Comparison of ENCODE assay signal across 24 cellular contexts in the genomic region with DNA sequence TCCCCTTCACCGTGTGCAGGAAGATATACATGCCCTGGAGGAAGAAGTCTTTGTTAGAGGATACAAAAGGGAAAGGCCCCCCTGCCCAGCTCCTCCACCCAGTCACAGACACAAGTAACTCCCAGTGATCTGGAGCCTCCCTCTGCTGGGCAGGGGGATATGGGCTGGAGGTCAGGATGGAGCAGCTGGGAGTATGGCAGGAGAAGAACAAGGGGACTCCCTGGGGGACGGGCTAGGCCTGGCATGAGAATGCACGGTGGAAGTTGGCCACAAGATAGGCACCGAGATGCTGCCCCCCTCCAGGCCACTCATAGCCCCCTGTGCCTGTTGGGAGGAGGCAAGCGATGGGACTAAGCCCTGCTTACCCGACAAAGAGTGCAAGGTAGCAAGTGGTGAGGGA. TPM values are rescaled to one million over a fixed set of nuclear protein-coding genes. Genes with fewer than 3 reads are reported as not detected.
A peak's percentile ranks its signal among the peaks of the same experiment; 100 is the strongest.
DNase-seq lines count a peak whose midpoint lies in the region; ATAC-seq and TF ChIP-seq lines count a peak whose summit lies in the region.
"Had no signal": no experiment of that assay in that cellular context is flagged by ENCODE, and none has a peak within 500 bp of the region (broad histone marks: within the 10 kb centered on the region; RNA-seq: fewer than 3 reads in every experiment).

No MANE protein-coding gene starts in this region.

- H2BK20ac ChIP-seq in IMR-90 (ENCODE audit: low read depth, low read length): no peak overlapping the region

- intact Hi-C loops in IMR-90 (cut with micrococcal nuclease): no loop called here
- intact Hi-C loops in thyroid gland (cut with DNase I): no loop called here

- no peak overlapping the region for H2AFZ ChIP-seq in IMR-90 (replicated peaks; ENCODE audit: low read length, poor library complexity)

- no peak for TF ChIP-seq RAD21 in IMR-90 (IDR thresholded peaks at IDR 0.05; ENCODE audit: low read length)

- in situ Hi-C loops in IMR-90 (cut with MboI; ENCODE audit: low sequenced_read_pairs): no loop called here

- H3K27ac Mint-ChIP-seq in activated CD4-positive, alpha-beta T cell treated with anti-CD3 and anti-CD28 coated beads, Interleukin-2, amount 10 ng/mL, durations not matched to agents 7 days and 5 days: peak overlapping the region; percentile 91
- H3K27ac Mint-ChIP-seq in activated naive CD8-positive, alpha-beta T cell treated with anti-CD3 and anti-CD28 coated beads, Interleukin-2, amount 50 U/mL, for 24 hours: peak overlapping the region; percentile 88
- H3K27ac Mint-ChIP-seq in naive thymus-derived CD8-positive, alpha-beta T cell: peak overlapping the region; percentile 71 to 98 (median 94)
- H3K27ac Mint-ChIP-seq: WTC11 had no signal

- 100% methylated on average over 1 of the region's 6 CpGs; no CpG with 5 or more reads in 1 of the 2 experiments for WGBS in IMR-90 (ENCODE audit: extremely low coverage in 2 of 2, insufficient read length in 1 of 2), 2 experiments
- 69 to 88% methylated on average over 3 to 6 of the region's 6 CpGs for WGBS in thyroid gland, 2 donors

- H3K36me3 Mint-ChIP-seq in activated CD4-positive, alpha-beta T cell treated with anti-CD3 and anti-CD28 coated beads, Interleukin-2, amount 10 ng/mL, durations not matched to agents 7 days and 5 days (ENCODE audit: low read depth): peaks cover 67% of the 10 kb centered on the region
- peaks cover 15% of the 10 kb centered on the region for H3K36me3 Mint-ChIP-seq in activated naive CD8-positive, alpha-beta T cell treated with anti-CD3 and anti-CD28 coated beads, Interleukin-2, amount 50 U/mL, for 24 hours (ENCODE audit: low read depth)
- H3K36me3 Mint-ChIP-seq in naive thymus-derived CD8-positive, alpha-beta T cell: peaks cover 0 to 56% (median 17%) of the 10 kb centered on the region in 3 donors

- H3K27me3 Mint-ChIP-seq in activated CD4-positive, alpha-beta T cell treated with anti-CD3 and anti-CD28 coated beads, Interleukin-2, amount 10 ng/mL, durations not matched to agents 7 days and 5 days: no peaks in the 10 kb centered on the region
- H3K27me3 Mint-ChIP-seq in activated naive CD8-positive, alpha-beta T cell treated with anti-CD3 and anti-CD28 coated beads, Interleukin-2, amount 50 U/mL, for 24 hours: no peaks in the 10 kb centered on the region
- no peaks in the 10 kb centered on the region for H3K27me3 Mint-ChIP-seq in naive thymus-derived CD8-positive, alpha-beta T cell

- CTCF ChIA-PET in activated CD4-positive, alpha-beta T cell treated with anti-CD3 and anti-CD28 coated beads, Interleukin-2, amount 10 ng/mL, durations not matched to agents 7 days and 5 days (lab: Charles Lee): no interaction called here
- CTCF ChIA-PET in IMR-90 (lab: Yijun Ruan, JAX): no interaction called here

- dilution Hi-C loops in IMR-90 (cut with HindIII; ENCODE audit: low sequenced_read_pairs, unreplicated experiment): no loop called here

- H3K4me1 ChIP-seq in IMR-90 (ENCODE audit: control insufficient read depth, insufficient read depth, low read length) (peaks cover 28% of the 10 kb centered on the region), thyroid gland (peaks cover 15 to 33% of the 10 kb centered on the region in 2 donors)

- no peak for TF ChIP-seq POLR2A in IMR-90 (IDR thresholded peaks at IDR 0.05; ENCODE audit: low read depth, low read length)
- TF ChIP-seq POLR2A in thyroid gland (IDR thresholded peaks at IDR 0.05): no peak

- peaks cover 43% of the 10 kb centered on the region for H4K20me1 ChIP-seq in IMR-90 (ENCODE audit: insufficient read depth, low read length)

- H3K4me3 Mint-ChIP-seq in activated CD4-positive, alpha-beta T cell treated with anti-CD3 and anti-CD28 coated beads, Interleukin-2, amount 10 ng/mL, durations not matched to agents 7 days and 5 days: peak overlapping the region; percentile 25
- H3K4me3 Mint-ChIP-seq in activated naive CD8-positive, alpha-beta T cell treated with anti-CD3 and anti-CD28 coated beads, Interleukin-2, amount 50 U/mL, for 24 hours: no peak overlapping the region
- H3K4me3 Mint-ChIP-seq in naive thymus-derived CD8-positive, alpha-beta T cell: peak overlapping the region; percentile 9 to 98 (median 82)
- H3K4me3 Mint-ChIP-seq: WTC11 had no signal

- no peak overlapping the region for H3K4ac ChIP-seq in IMR-90 (ENCODE audit: low read depth, low read length)

- H2AK5ac ChIP-seq in IMR-90 (ENCODE audit: low read depth, low read length): no peak overlapping the region

- POLR2A ChIA-PET in activated CD4-positive, alpha-beta T cell treated with anti-CD3 and anti-CD28 coated beads, Interleukin-2, amount 10 ng/mL, durations not matched to agents 7 days and 5 days (lab: Charles Lee): no interaction called here
- POLR2A ChIA-PET in IMR-90 (lab: Charles Lee; ENCODE audit: unreplicated experiment): no interaction called here
- POLR2A ChIA-PET in naive thymus-derived CD8-positive, alpha-beta T cell (lab: Charles Lee): interaction anchor here (0.6 to 2.2 kb wide), 6 partner anchors 13 to 242 kb away, joined by 3 to 8 read pairs (median 5); a partner anchor contains a TSS

- no peak for DNase-seq in activated CD4-positive, alpha-beta T cell treated with anti-CD3 and anti-CD28 coated beads, Interleukin-2, amount 10 ng/mL, durations not matched to agents 7 days and 5 days
- DNase-seq in activated CD4-positive, alpha-beta T cell treated with anti-CD3 and anti-CD28 coated beads, Interleukin-2, amount 50 U/mL, for 1 hour: no peak
- DNase-seq in IMR-90 (no peak), NCI-H82 treated with DMSO at 0.1 percent for 48 hours (lab: John Stamatoyannopoulos, UW; ENCODE audit: unreplicated experiment) (no peak), thyroid gland (no peak), iPS-NIHi7 (ENCODE audit: extremely low spot score) (no peak)
- no peak for DNase-seq in activated naive CD8-positive, alpha-beta T cell treated with anti-CD3 and anti-CD28 coated beads, Interleukin-2, amount 50 U/mL, for 24 hours
- DNase-seq in naive thymus-derived CD8-positive, alpha-beta T cell: no peak
- DNase-seq: C1 segment of cervical spinal cord; cortex of kidney; kidney glomerular epithelial cell; mesendoderm; NCI-H1417; NCI-H2171; NCI-H69; stimulated activated CD4-positive, alpha-beta T cell treated with anti-CD3 and anti-CD28 coated beads, Interleukin-4, amount 100 ng/mL, for 1 hour had no signal

- no peak overlapping the region for H4K8ac ChIP-seq in IMR-90 (ENCODE audit: low read depth in 2 of 2, low read length in 2 of 2)

- no peak overlapping the region for H2BK120ac ChIP-seq in IMR-90 (ENCODE audit: low read depth, low read length)

- H3K9me1 ChIP-seq in IMR-90 (ENCODE audit: insufficient read depth, low read length): peaks cover 28% of the 10 kb centered on the region

- no TSS peak for BruUV-seq in IMR-90 (replicated peaks; lab: Mats Ljungman, UMichigan)

- H3K4me3 ChIP-seq in IMR-90 (ENCODE audit: insufficient read depth, low read depth, low read length) (no peak overlapping the region), thyroid gland (replicated peaks in 1 of 3) (no peak overlapping the region)
- H3K4me3 ChIP-seq: A549, prostate gland, smooth muscle cell had no signal

- H2BK5ac ChIP-seq in IMR-90 (ENCODE audit: low read depth, low read length, poor library complexity, severe bottlenecking): no peak overlapping the region

- no peak overlapping the region for H4K91ac ChIP-seq in IMR-90 (ENCODE audit: insufficient read depth, low read depth, low read length)

- no peak for ATAC-seq in IMR-90 (ENCODE audit: low read depth)
- no peak for ATAC-seq in activated naive CD8-positive, alpha-beta T cell treated with anti-CD3 and anti-CD28 coated beads, Interleukin-2, amount 50 U/mL, for 24 hours
- ATAC-seq in naive thymus-derived CD8-positive, alpha-beta T cell: no peak
- ATAC-seq: A549, WTC11 had no signal

- peaks cover 47% of the 10 kb centered on the region for H3K36me3 ChIP-seq in IMR-90 (ENCODE audit: control insufficient read depth, insufficient read depth, low read length)
- peaks cover 29 to 34% of the 10 kb centered on the region in 2 donors for H3K36me3 ChIP-seq in thyroid gland

- H3K27ac ChIP-seq in IMR-90 (ENCODE audit: insufficient read depth, low read length): no peak overlapping the region
- no peak overlapping the region for H3K27ac ChIP-seq in thyroid gland
- H3K27ac ChIP-seq: A549, prostate gland had no signal

- peak overlapping the region; percentile 33 for H2AK9ac ChIP-seq in IMR-90 (replicated peaks; ENCODE audit: low read depth, low read length, poor library complexity)

- no peak overlapping the region for H3K4me2 ChIP-seq in IMR-90 (ENCODE audit: low read depth, low read length)
- H3K4me2 ChIP-seq: A549, smooth muscle cell had no signal

- no peak overlapping the region for H3K9ac ChIP-seq in IMR-90 (ENCODE audit: low read depth, low read length)

- no peaks in the 10 kb centered on the region for H3K9me3 Mint-ChIP-seq in activated CD4-positive, alpha-beta T cell treated with anti-CD3 and anti-CD28 coated beads, Interleukin-2, amount 10 ng/mL, durations not matched to agents 7 days and 5 days
- H3K9me3 Mint-ChIP-seq in activated naive CD8-positive, alpha-beta T cell treated with anti-CD3 and anti-CD28 coated beads, Interleukin-2, amount 50 U/mL, for 24 hours: no peaks in the 10 kb centered on the region
- no peaks in the 10 kb centered on the region for H3K9me3 Mint-ChIP-seq in naive thymus-derived CD8-positive, alpha-beta T cell
- H3K9me3 Mint-ChIP-seq: WTC11 had no signal

- H3K9me3 ChIP-seq in IMR-90 (ENCODE audit: control insufficient read depth, insufficient read depth, low read length) (no peaks in the 10 kb centered on the region), thyroid gland (no peaks in the 10 kb centered on the region)
- H3K9me3 ChIP-seq: A549, prostate gland had no signal

- H2BK15ac ChIP-seq in IMR-90 (ENCODE audit: low read depth, low read length): no peak overlapping the region

- no peak overlapping the region for H3K23ac ChIP-seq in IMR-90 (ENCODE audit: low read depth, low read length)

- H3K14ac ChIP-seq in IMR-90 (replicated peaks; ENCODE audit: low read depth, low read length): no peak overlapping the region

- H3K27me3 ChIP-seq in IMR-90 (ENCODE audit: control insufficient read depth, insufficient read depth, low read length): no peaks in the 10 kb centered on the region
- H3K27me3 ChIP-seq in thyroid gland: no peaks in the 10 kb centered on the region

- TF ChIP-seq CTCF in IMR-90 (conservative IDR thresholded peaks at IDR 0.05; ENCODE audit: low read depth, low read length) (no peak), thyroid gland (IDR thresholded peaks at IDR 0.05) (no peak)

- no peak overlapping the region for H3K56ac ChIP-seq in IMR-90 (ENCODE audit: extremely low read depth, insufficient read depth, low read length)

- H3K18ac ChIP-seq in IMR-90 (ENCODE audit: low read depth, low read length): no peak overlapping the region

- H4K5ac ChIP-seq in IMR-90 (ENCODE audit: low read depth, low read length): no peak overlapping the region

- H3K79me1 ChIP-seq in IMR-90 (ENCODE audit: low read depth in 1 of 2, low read length in 2 of 2): peaks cover 9 to 61% of the 10 kb centered on the region in 2 experiments; a peak in 3 of 4 replicates

- H3K4me1 Mint-ChIP-seq in activated CD4-positive, alpha-beta T cell treated with anti-CD3 and anti-CD28 coated beads, Interleukin-2, amount 10 ng/mL, durations not matched to agents 7 days and 5 days: peaks cover 76% of the 10 kb centered on the region
- H3K4me1 Mint-ChIP-seq in activated naive CD8-positive, alpha-beta T cell treated with anti-CD3 and anti-CD28 coated beads, Interleukin-2, amount 50 U/mL, for 24 hours: peaks cover 86% of the 10 kb centered on the region
- H3K4me1 Mint-ChIP-seq in naive thymus-derived CD8-positive, alpha-beta T cell: peaks cover 51 to 86% (median 81%) of the 10 kb centered on the region in 4 donors

RNA-seq across cellular contexts. Expression of a gene that starts 4.2 kb away (rescaled TPM):
- 100 to 1,000 TPM; 152 TPM for total RNA-seq in activated CD4-positive, alpha-beta T cell treated with anti-CD3 and anti-CD28 coated beads, Interleukin-2, amount 10 ng/mL, durations not matched to agents 7 days and 5 days
- 45.7 and 46.4 TPM in 2 replicates for total RNA-seq in IMR-90 (2012; rRNA removed)
- polyA plus RNA-seq in IMR-90 (2012; rRNA removed): 68.9 and 78.6 TPM in 2 replicates
- polyA plus RNA-seq in IMR-90 (2012; cell fraction: cytosol; rRNA removed): 39.3 and 55.4 TPM in 2 replicates
- 38.2 and 43.6 TPM in 2 replicates for polyA plus RNA-seq in IMR-90 (2012; cell fraction: nucleus; rRNA removed; ENCODE audit: low replicate concordance)
- 100 to 1,000 TPM; 178 to 192 TPM for total RNA-seq in naive thymus-derived CD8-positive, alpha-beta T cell
- 100 to 1,000 TPM; 100 to 335 (median 249) TPM for polyA plus RNA-seq in naive thymus-derived CD8-positive, alpha-beta T cell
- 100 to 1,000 TPM in 2 of 4 donors, 10 to 100 TPM in 2; 81.4 to 125 (median 99.0) TPM for total RNA-seq in thyroid gland

RNA-seq across cellular contexts. Expression of a gene that starts 4.3 kb away (rescaled TPM):
- total RNA-seq in activated CD4-positive, alpha-beta T cell treated with anti-CD3 and anti-CD28 coated beads, Interleukin-2, amount 10 ng/mL, durations not matched to agents 7 days and 5 days: not detected
- total RNA-seq in IMR-90 (2012; rRNA removed) (not detected in 2 replicates), thyroid gland (not detected)
- not detected in 2 replicates for polyA plus RNA-seq in IMR-90 (2012; rRNA removed)
- polyA plus RNA-seq in IMR-90 (2012; cell fraction: cytosol; rRNA removed): not detected in 2 replicates
- polyA plus RNA-seq in IMR-90 (2012; cell fraction: nucleus; rRNA removed; ENCODE audit: low replicate concordance): 0.08 TPM in 1 of 2 replicates, not detected in the other
- total RNA-seq in naive thymus-derived CD8-positive, alpha-beta T cell: under 1 TPM in 1 of 2 experiments, not detected in 1; 0.44 TPM
- polyA plus RNA-seq in naive thymus-derived CD8-positive, alpha-beta T cell: not detected
- total RNA-seq: HT1080; prostate gland; smooth muscle cell; T-helper 1 cell treated with Interleukin-12 subunit alpha and Interleukin-12 subunit beta and Interleukin-4 antibody, amounts not matched to agents 30 ng/mL and 1 ng/mL, for 36 hours; temporal lobe; WTC11 had no signal
- polyA plus RNA-seq: A549, neural cell, smooth muscle cell had no signal

RNA-seq across cellular contexts. Expression of a gene that starts 4.8 kb away (rescaled TPM):
- total RNA-seq in activated CD4-positive, alpha-beta T cell treated with anti-CD3 and anti-CD28 coated beads, Interleukin-2, amount 10 ng/mL, durations not matched to agents 7 days and 5 days: 10 to 100 TPM; 55.4 to 63.1 TPM
- total RNA-seq in IMR-90 (2012; rRNA removed) (1.4 and 1.7 TPM in 2 replicates), thyroid gland (10 to 100 TPM in 1 of 4 donors, 1 to 10 TPM in 3; 7.7 to 13.2 (median 8.3) TPM)
- 5.1 and 7.5 TPM in 2 replicates for polyA plus RNA-seq in IMR-90 (2012; rRNA removed)
- 0.49 and 1.2 TPM in 2 replicates for polyA plus RNA-seq in IMR-90 (2012; cell fraction: cytosol; rRNA removed)
- 30.8 and 104 TPM in 2 replicates for polyA plus RNA-seq in IMR-90 (2012; cell fraction: nucleus; rRNA removed; ENCODE audit: low replicate concordance)
- total RNA-seq in naive thymus-derived CD8-positive, alpha-beta T cell: 10 to 100 TPM; 82.2 to 83.3 TPM
- 1 to 10 TPM in 1 of 3 donors, under 1 TPM in 2; 0.55 to 1.2 (median 0.58) TPM for polyA plus RNA-seq in naive thymus-derived CD8-positive, alpha-beta T cell

RNA-seq across cellular contexts. Expression of a gene that starts 39.6 kb away (rescaled TPM):
- total RNA-seq in activated CD4-positive, alpha-beta T cell treated with anti-CD3 and anti-CD28 coated beads, Interleukin-2, amount 10 ng/mL, durations not matched to agents 7 days and 5 days: 1 to 10 TPM in 1 of 2 experiments, under 1 TPM in 1; 0.89 to 1.5 TPM
- total RNA-seq in IMR-90 (2012; rRNA removed) (not detected in 2 replicates), thyroid gland (not detected)
- polyA plus RNA-seq in IMR-90 (2012; rRNA removed): 0.04 TPM in 1 of 2 replicates, not detected in the other
- polyA plus RNA-seq in IMR-90 (2012; cell fraction: cytosol; rRNA removed): not detected in 2 replicates
- polyA plus RNA-seq in IMR-90 (2012; cell fraction: nucleus; rRNA removed; ENCODE audit: low replicate concordance): not detected in 2 replicates
- total RNA-seq in naive thymus-derived CD8-positive, alpha-beta T cell: not detected
- under 1 TPM; 0.16 to 0.65 (median 0.50) TPM for polyA plus RNA-seq in naive thymus-derived CD8-positive, alpha-beta T cell
- total RNA-seq: HT1080, WTC11 had no signal
- polyA plus RNA-seq: A549, neural cell had no signal

RNA-seq across cellular contexts. Expression of a gene that starts 55.2 kb away (rescaled TPM):
- not detected for total RNA-seq in activated CD4-positive, alpha-beta T cell treated with anti-CD3 and anti-CD28 coated beads, Interleukin-2, amount 10 ng/mL, durations not matched to agents 7 days and 5 days
- total RNA-seq in IMR-90 (2012; rRNA removed) (not detected in 2 replicates), thyroid gland (under 1 TPM in 1 of 4 donors, not detected in 3; 0.40 TPM)
- not detected in 2 replicates for polyA plus RNA-seq in IMR-90 (2012; rRNA removed)
- polyA plus RNA-seq in IMR-90 (2012; cell fraction: cytosol; rRNA removed): not detected in 2 replicates
- polyA plus RNA-seq in IMR-90 (2012; cell fraction: nucleus; rRNA removed; ENCODE audit: low replicate concordance): not detected in 2 replicates
- under 1 TPM; 0.38 to 0.49 TPM for total RNA-seq in naive thymus-derived CD8-positive, alpha-beta T cell
- not detected for polyA plus RNA-seq in naive thymus-derived CD8-positive, alpha-beta T cell
- total RNA-seq: HT1080; smooth muscle cell; T-helper 1 cell treated with Interleukin-12 subunit alpha and Interleukin-12 subunit beta and Interleukin-4 antibody, amounts not matched to agents 30 ng/mL and 1 ng/mL, for 36 hours; temporal lobe; WTC11 had no signal
- polyA plus RNA-seq: A549, neural cell, smooth muscle cell had no signal
